Comparison of ENCODE assay signal across 9 cellular contexts in the genomic region with DNA sequence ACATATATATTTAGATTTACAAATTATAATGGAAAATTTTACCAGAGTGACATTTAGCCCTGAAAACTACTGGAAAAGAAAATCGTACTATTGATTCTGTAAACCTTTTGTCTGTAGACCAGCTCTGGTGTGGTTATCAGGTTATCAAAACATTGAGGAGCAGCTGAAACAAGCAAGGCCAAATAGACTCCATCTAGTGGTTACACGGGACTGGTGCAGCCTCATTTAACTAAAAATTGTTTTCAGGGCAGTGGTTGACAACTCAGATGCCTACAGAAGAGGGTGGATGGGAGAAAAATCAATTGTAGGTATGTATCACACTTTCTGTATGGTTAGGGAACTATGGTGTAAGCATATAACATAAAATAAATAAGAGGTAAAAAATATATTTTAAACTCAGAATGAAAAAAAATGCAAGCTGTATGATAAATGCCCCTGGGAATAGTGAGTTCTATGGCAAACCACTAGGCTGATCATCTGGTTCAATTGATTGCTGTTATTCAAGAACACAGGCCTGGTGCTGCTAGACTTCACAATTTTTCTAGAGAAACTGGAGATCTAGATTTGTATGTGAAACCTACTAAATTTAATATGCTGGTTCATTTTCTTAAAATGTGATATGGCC. TPM values are rescaled to one million over a fixed set of nuclear protein-coding genes. Genes with fewer than 3 reads are reported as not detected.
DNase-seq lines count a peak whose midpoint lies in the region; ATAC-seq, FAIRE-seq and TF ChIP-seq lines count a peak whose summit lies in the region.
"Had no signal": no experiment of that assay in that cellular context is flagged by ENCODE, and none has a peak within 500 bp of the region (broad histone marks: within the 10 kb centered on the region; RNA-seq: fewer than 3 reads in every experiment).

No MANE protein-coding gene starts in this region.

- TF ChIP-seq EP300 in HepG2 (IDR thresholded peaks at IDR 0.05; ENCODE audit: low read depth in 2 of 2, low read length in 2 of 2) (no peak), HepG2 (CRISPR knock-in tag; IDR thresholded peaks at IDR 0.05; ENCODE audit: borderline replicate concordance) (no peak)

- TF ChIP-seq CTCF in HepG2 (CRISPR knock-in tag; IDR thresholded peaks at IDR 0.05), result peak; percentile 73

- no peak overlapping the region for H2AFZ ChIP-seq in HepG2 (ENCODE audit: low read length)

- H3K36me3 ChIP-seq in HepG2 (replicated peaks in 1 of 2; ENCODE audit: control insufficient read depth in 1 of 2, insufficient read depth in 2 of 2, low read length in 2 of 2), result peaks cover 3 to 6% of the 10 kb centered on the region in 2 experiments; a peak in 3 of 5 replicates

- H3K9me3 Mint-ChIP-seq in T-cell, result peaks cover 6 to 30% (median 18%) of the 10 kb centered on the region in 3 donors

- H3K9me3 ChIP-seq in HepG2 (ENCODE audit: low read length), result no peaks in the 10 kb centered on the region

- H3K27ac ChIP-seq in HepG2 (ENCODE audit: extremely low read length, insufficient read depth, low read length), result peak overlapping the region; percentile 31

- DNase-seq in Daoy (ENCODE audit: low read depth) (peak; percentile 46), NCI-H748 (lab: John Stamatoyannopoulos, UW; ENCODE audit: unreplicated experiment) (peak; percentile 84), cerebellar cortex (ENCODE audit: low spot score) (peak; percentile 34), HepG2 (ENCODE audit: low spot score) (peak; percentile 72), activated gamma-delta T cell (lab: John Stamatoyannopoulos, UW) (no peak), T-cell (no peak)

- no peaks in the 10 kb centered on the region for H3K36me3 Mint-ChIP-seq in T-cell

- in situ Hi-C loops in HepG2 (cut with HindIII; ENCODE audit: extremely low pct_ligation_motif_present, low pct_unique_long_range_greater_than_20kb), result no loop called here

- POLR2A ChIA-PET in HepG2 (lab: Yijun Ruan, JAX) (interaction anchor here (1.3 to 1.8 kb wide), 2 partner anchors 12 to 192 kb away, joined by 5 to 10 read pairs; partner anchors contain the start of gene LIN7A), T-cell (lab: Charles Lee) (no interaction called here)

- no peak for TF ChIP-seq POLR2A in HepG2 (IDR thresholded peaks at IDR 0.05; ENCODE audit: insufficient read depth in 1 of 2, low read depth in 2 of 2, low read length in 2 of 2)

- H3K4me1 ChIP-seq in HepG2 (ENCODE audit: insufficient read depth, low read length), result peaks cover 22% of the 10 kb centered on the region

- TF ChIP-seq RAD21 in HepG2 (CRISPR knock-in tag; IDR thresholded peaks at IDR 0.05), result peak; percentile 39; the same call in 1 of the 2 replicates

- no peak overlapping the region for H3K4me2 ChIP-seq in HepG2 (ENCODE audit: low read depth, low read length)

- no peaks in the 10 kb centered on the region for H4K20me1 ChIP-seq in HepG2 (ENCODE audit: insufficient read depth, low read length)

- H3K79me2 ChIP-seq in HepG2 (ENCODE audit: insufficient read depth, low read length), result peaks cover 39% of the 10 kb centered on the region

- 4% methylated on average over 2 of the region's 2 CpGs for WGBS in HepG2 (ENCODE audit: low lambda C conversion rate)

- H3K9ac ChIP-seq in HepG2 (ENCODE audit: insufficient read depth, low read depth, low read length), result no peak overlapping the region

- no TSS peak for BruUV-seq in HepG2 (replicated peaks; lab: Mats Ljungman, UMichigan)

- H3K4me3 Mint-ChIP-seq in T-cell, result no peak overlapping the region

- H3K27me3 ChIP-seq in HepG2 (ENCODE audit: control insufficient read depth in 1 of 2, insufficient read depth in 2 of 2, low read length in 2 of 2), result no peaks in the 10 kb centered on the region

- CTCF ChIA-PET in HepG2 (lab: Yijun Ruan, JAX; ENCODE audit: low intra/inter-chr PET ratio, low total read pairs), result no interaction called here
- CTCF ChIA-PET in T-cell (lab: Charles Lee), result interaction anchor here in 1 of 2 donors (0.8 kb wide), 1 partner anchor 292 kb away, joined by 3 read pairs; no protein-coding TSS in a partner anchor

- no peak overlapping the region for H3K27ac Mint-ChIP-seq in T-cell

- FAIRE-seq in HepG2 (lab: Jason Lieb, UNC), result peak; percentile 92

- intact Hi-C loops in HepG2 (cut with micrococcal nuclease; ENCODE audit: unreplicated experiment), result loop anchor here (1.0 to 10.0 kb wide), 5 partner anchors 14 to 292 kb away; partner anchors contain the start of gene LIN7A

- H3K4me3 ChIP-seq in HepG2 (replicated peaks in 1 of 3; ENCODE audit: insufficient read depth in 1 of 3, low read depth in 2 of 3, low read length in 3 of 3), result no peak overlapping the region

- no peaks in the 10 kb centered on the region for H3K27me3 Mint-ChIP-seq in T-cell

- no peaks in the 10 kb centered on the region for H3K4me1 Mint-ChIP-seq in T-cell

- ATAC-seq in GM21515 (IDR thresholded peaks at IDR 0.05; ENCODE audit: unreplicated experiment), result peak; percentile 97
- peak; percentile 99 for ATAC-seq in HG03565 (IDR thresholded peaks at IDR 0.05; ENCODE audit: unreplicated experiment)
- ATAC-seq in HepG2, result peak; percentile 90
- no peak for ATAC-seq in T-cell (replicated peaks in 1 of 4)

TF ChIP-seq in HepG2, 621 proteins besides CTCF, POLR2A, EP300 and RAD21 (continues in another document):
- TF ChIP-seq GLMP (CRISPR knock-in tag; IDR thresholded peaks at IDR 0.05; ENCODE audit: borderline replicate concordance) (no peak), BRCA1 (CRISPR knock-in tag; IDR thresholded peaks at IDR 0.05) (no peak), ZNF556 (CRISPR knock-in tag; IDR thresholded peaks at IDR 0.05; ENCODE audit: borderline replicate concordance) (no peak), TFAP4 (IDR thresholded peaks at IDR 0.05; ENCODE audit: borderline replicate concordance, low read depth) (peak; percentile 59; the same call in 1 of the 2 replicates), HDAC2 (CRISPR knock-in tag; IDR thresholded peaks at IDR 0.05) (0 out of 2 replicates have a peak, but pooled peaks have one; percentile 18), HMGXB4 (CRISPR knock-in tag; IDR thresholded peaks at IDR 0.05; ENCODE audit: borderline replicate concordance in 1 of 2, low read depth in 1 of 2) (peak in 1 of 2 experiments; percentile 51; a peak in 1 of 4 replicates), ZNF878 (CRISPR knock-in tag; IDR thresholded peaks at IDR 0.05) (no peak), JUND (CRISPR knock-in tag; IDR thresholded peaks at IDR 0.05) (no peak)

RNA-seq across cellular contexts. Expression of gene ACSS3, which starts 51.2 kb away (rescaled TPM):
- total RNA-seq in Daoy (2014; rRNA removed; shearing (Covaris generic)), result 4.2 and 7.0 TPM in 2 replicates
- 86.3 and 95.7 TPM in 2 replicates for total RNA-seq in HepG2 (2016; rRNA removed; fragmentation: Illumina TruSeq; extraction: Trizol)
- 16.5 and 17.3 TPM in 2 replicates for total RNA-seq in HepG2 (2016; cell fraction: cytosol; rRNA removed; fragmentation: Illumina TruSeq; extraction: Trizol; ENCODE audit: low read depth)
- 83.9 and 102 TPM in 2 replicates for total RNA-seq in HepG2 (2016; cell fraction: insoluble cytoplasmic fraction; rRNA removed; fragmentation: Illumina TruSeq; extraction: Trizol)
- 23.5 and 28.5 TPM in 2 replicates for total RNA-seq in HepG2 (2016; cell fraction: membrane; rRNA removed; fragmentation: Illumina TruSeq; extraction: Trizol)
- 133 TPM in 2 replicates for total RNA-seq in HepG2 (2016; cell fraction: nucleus; rRNA removed; fragmentation: Illumina TruSeq; extraction: Trizol)
- polyA plus RNA-seq in HepG2 (2011; rRNA removed), result 68.6 and 79.5 TPM in 2 replicates
- 53.2 and 78.7 TPM in 2 replicates for polyA plus RNA-seq in HepG2 (2011; cell fraction: cytosol; rRNA removed)
- 56.5 and 68.3 TPM in 2 replicates for polyA plus RNA-seq in HepG2 (2011; cell fraction: nucleus; rRNA removed)
- polyA plus RNA-seq in HepG2 (2012), result 56.8 and 59.4 TPM in 2 replicates
- polyA plus RNA-seq in HepG2 (2016; cell fraction: cytosol; fragmentation: Illumina TruSeq; extraction: Trizol; ENCODE audit: low read depth), result 7.4 and 7.7 TPM in 2 replicates
- 88.8 and 97.6 TPM in 2 replicates for polyA plus RNA-seq in HepG2 (2016; cell fraction: insoluble cytoplasmic fraction; fragmentation: Illumina TruSeq; extraction: Trizol; ENCODE audit: low read depth)
- polyA plus RNA-seq in HepG2 (2016; cell fraction: membrane; fragmentation: Illumina TruSeq; extraction: Trizol; ENCODE audit: low read depth), result 12.9 and 14.0 TPM in 2 replicates
- 72.3 and 73.1 TPM in 2 replicates for polyA plus RNA-seq in HepG2 (2016; cell fraction: nucleus; fragmentation: Illumina TruSeq; extraction: Trizol; ENCODE audit: insufficient read depth, low read depth)
- 96.5 TPM in 1 of 2 replicates, not detected in the other for polyA minus RNA-seq in HepG2 (2011; rRNA and poly(A)+ RNA removed; ENCODE audit: low replicate concordance)
- 99.5 and 134 TPM in 2 replicates for polyA minus RNA-seq in HepG2 (2011; cell fraction: cytosol; rRNA and poly(A)+ RNA removed)
- 426 and 440 TPM in 2 replicates for polyA minus RNA-seq in HepG2 (2011; cell fraction: nucleus; rRNA and poly(A)+ RNA removed)
- under 1 TPM in 2 of 5 donors, not detected in 3; 0.13 to 0.41 TPM for total RNA-seq in T-cell
- total RNA-seq: activated CD8-positive, alpha-beta memory T cell treated with anti-CD3 and anti-CD28 coated beads for 36 hours had no signal

Comparison
In these comparisons a context has a peak if more than half of its experiments do, and no peak if none do; other contexts are left out.
1. DNase-seq: peak in Daoy (single experiment), NCI-H748 (single experiment), cerebellar cortex (single experiment) and HepG2 (single experiment); none in activated gamma-delta T cell (single experiment) and T-cell (0 of 34).
2. ATAC-seq: peak in GM21515 (single experiment), HG03565 (single experiment) and HepG2 (single experiment); none in T-cell (0 of 4).